In the genomic region with DNA sequence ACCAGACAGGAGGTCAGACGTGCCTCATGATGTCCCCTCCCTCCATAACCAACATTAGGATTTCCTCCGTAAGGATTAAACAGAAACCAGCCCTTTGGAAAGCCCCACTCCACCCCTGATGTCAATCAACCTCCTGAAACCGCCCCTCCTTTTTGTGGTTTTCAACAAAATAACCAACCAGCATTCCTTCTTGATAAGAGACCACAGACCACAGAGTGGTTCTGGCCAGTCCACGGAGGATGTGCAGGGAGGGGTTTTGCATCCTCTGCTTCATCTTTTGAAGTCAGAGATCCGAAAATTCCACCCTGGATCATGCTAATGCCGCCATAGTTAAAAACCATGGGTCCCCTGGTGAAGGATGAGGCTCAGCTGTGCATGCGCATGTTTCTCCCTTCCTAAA, we compare ENCODE assay signal across 13 cellular contexts.
A peak's percentile ranks its signal among the peaks of the same experiment; 100 is the strongest.
DNase-seq lines count a peak whose midpoint lies in the region; ATAC-seq and TF ChIP-seq lines count a peak whose summit lies in the region.
"Had no signal": no experiment of that assay in that cellular context is flagged by ENCODE, and none has a peak within 500 bp of the region (broad histone marks: within the 10 kb centered on the region; RNA-seq: fewer than 3 reads in every experiment).

No MANE protein-coding gene starts in this region.

- no peak for TF ChIP-seq POLR2A in tibial nerve (IDR thresholded peaks at IDR 0.05)

- DNase-seq in AG09309 (ENCODE audit: low read depth) (peak; percentile 37), NT2/D1 (ENCODE audit: low read depth, low spot score) (peak; percentile 2), cardiac fibroblast (ENCODE audit: low read depth in 2 of 2) (peak; percentile 40 to 68), tibial nerve (ENCODE audit: low spot score in 2 of 2) (no peak), NCI-H526 treated with DMSO at 0.1 percent for 48 hours (lab: John Stamatoyannopoulos, UW) (no peak)
- DNase-seq in CD4-positive, alpha-beta T cell = no peak
- DNase-seq: activated CD8-positive, alpha-beta memory T cell treated with anti-CD3 and anti-CD28 coated beads, Interleukin-2, amount 50 U/mL, for 4 hours; dermis blood vessel endothelial cell; NCI-H1092 treated with DMSO at 0.1 percent for 48 hours; Right ventricle myocardium superior had no signal

- H3K9me3 ChIP-seq in NT2/D1 (ENCODE audit: insufficient read depth, low read length) = peaks cover 16% of the 10 kb centered on the region; the same call in 1 of the 2 replicates
- no peaks in the 10 kb centered on the region for H3K9me3 ChIP-seq in tibial nerve
- no peaks in the 10 kb centered on the region for H3K9me3 ChIP-seq in CD4-positive, alpha-beta T cell (ENCODE audit: control insufficient read depth, low read length)

- TF ChIP-seq CTCF in AG09309 (IDR thresholded peaks at IDR 0.05; ENCODE audit: control insufficient read depth, insufficient read depth, low read depth, low read length, missing control alignments) (no peak), cardiac fibroblast (IDR thresholded peaks at IDR 0.05; ENCODE audit: low read depth, low read length) (no peak), tibial nerve (IDR thresholded peaks at IDR 0.05) (no peak)
- no peak for TF ChIP-seq CTCF in CD4-positive, alpha-beta T cell (IDR thresholded peaks at IDR 0.05)

- no peaks in the 10 kb centered on the region for H3K4me1 ChIP-seq in NT2/D1 (ENCODE audit: insufficient read depth, insufficient read length)
- H3K4me1 ChIP-seq in tibial nerve = no peaks in the 10 kb centered on the region

- H3K36me3 Mint-ChIP-seq in CD4-positive, alpha-beta T cell (ENCODE audit: low read depth) = no peaks in the 10 kb centered on the region
- H3K36me3 Mint-ChIP-seq: CD14-positive monocyte had no signal

- no peak overlapping the region for H3K4me3 Mint-ChIP-seq in CD4-positive, alpha-beta T cell

- peaks cover 13% of the 10 kb centered on the region for H3K4me1 Mint-ChIP-seq in CD4-positive, alpha-beta T cell (ENCODE audit: low read depth)

- H3K9ac ChIP-seq in NT2/D1 (ENCODE audit: insufficient read length, low read depth) = no peak overlapping the region

- CTCF ChIA-PET in CD4-positive, alpha-beta T cell (lab: Charles Lee) = no interaction called here

- no peaks in the 10 kb centered on the region for H3K36me3 ChIP-seq in NT2/D1 (ENCODE audit: insufficient read depth, insufficient read length, low read length)
- H3K36me3 ChIP-seq in tibial nerve = no peaks in the 10 kb centered on the region

- intact Hi-C loops in CD4-positive, alpha-beta T cell (cut with DNase I, micrococcal nuclease) = loop anchor here in 1 of 2 experiments (10.0 kb wide), 1 partner anchor 165 kb away; no protein-coding TSS in a partner anchor

- H3K27ac ChIP-seq in tibial nerve = no peak overlapping the region
- no peak overlapping the region for H3K27ac ChIP-seq in CD4-positive, alpha-beta T cell (ENCODE audit: low read depth, low read length)

- H3K27me3 Mint-ChIP-seq in CD4-positive, alpha-beta T cell = peaks cover 68% of the 10 kb centered on the region

- H3K27me3 ChIP-seq in NT2/D1 (ENCODE audit: insufficient read depth, insufficient read length) (no peaks in the 10 kb centered on the region), tibial nerve (no peaks in the 10 kb centered on the region)
- peaks cover 26% of the 10 kb centered on the region for H3K27me3 ChIP-seq in CD4-positive, alpha-beta T cell (ENCODE audit: control insufficient read depth, insufficient read depth, low read length)

- POLR2A ChIA-PET in CD4-positive, alpha-beta T cell (lab: Charles Lee) = no interaction called here

- 57 to 69% methylated on average over 7 of the region's 7 CpGs for WGBS in tibial nerve, 2 donors

- H3K9me3 Mint-ChIP-seq in CD4-positive, alpha-beta T cell = no peaks in the 10 kb centered on the region

- H3K4me3 ChIP-seq in AG09309 (ENCODE audit: control insufficient read depth, low read depth, low read length) = no peak overlapping the region; the same call in 1 of the 2 replicates
- H3K4me3 ChIP-seq in NT2/D1 (ENCODE audit: insufficient read length, low read depth) = no peak overlapping the region
- no peak overlapping the region for H3K4me3 ChIP-seq in cardiac fibroblast (replicated peaks in 1 of 2; ENCODE audit: low read depth in 2 of 2, low read length in 2 of 2)
- H3K4me3 ChIP-seq in tibial nerve = no peak overlapping the region

- H3K27ac Mint-ChIP-seq in CD4-positive, alpha-beta T cell = no peak overlapping the region
- H3K27ac Mint-ChIP-seq: CD14-positive monocyte had no signal

- ATAC-seq in GM19351 (IDR thresholded peaks at IDR 0.05; ENCODE audit: unreplicated experiment) (peak; percentile 57), GM19467 (IDR thresholded peaks at IDR 0.05; ENCODE audit: unreplicated experiment) (no peak)
- ATAC-seq in CD4-positive, alpha-beta T cell (ENCODE audit: poor library complexity) = no peak

- no peak for TF ChIP-seq EP300 in tibial nerve (IDR thresholded peaks at IDR 0.05)

Comparison
In these comparisons a context has a peak if more than half of its experiments do, and no peak if none do; other contexts are left out.
1. DNase-seq: peak in AG09309 (single experiment), NT2/D1 (single experiment) and cardiac fibroblast (2 of 2); none in tibial nerve (0 of 2), CD4-positive, alpha-beta T cell (0 of 10) and NCI-H526 treated with DMSO at 0.1 percent for 48 hours (single experiment).